1 cellular context compared by ENCODE assay signal in genomic region chr15:90928106-90928505, GRCh38. TPM values are rescaled to one million over a fixed set of nuclear protein-coding genes. Genes with fewer than 3 reads are reported as not detected.
"Had no signal": no experiment of that assay in that cellular context is flagged by ENCODE, and none has a peak within 500 bp of the region (broad histone marks: within the 10 kb centered on the region; RNA-seq: fewer than 3 reads in every experiment).

No MANE protein-coding gene starts in this region.

RNA-seq across cellular contexts. Expression of gene FES, which starts 43.8 kb away (rescaled TPM):
- polyA plus RNA-seq: neural cell had no signal
